2 cellular contexts compared by ENCODE assay signal in the genomic region with DNA sequence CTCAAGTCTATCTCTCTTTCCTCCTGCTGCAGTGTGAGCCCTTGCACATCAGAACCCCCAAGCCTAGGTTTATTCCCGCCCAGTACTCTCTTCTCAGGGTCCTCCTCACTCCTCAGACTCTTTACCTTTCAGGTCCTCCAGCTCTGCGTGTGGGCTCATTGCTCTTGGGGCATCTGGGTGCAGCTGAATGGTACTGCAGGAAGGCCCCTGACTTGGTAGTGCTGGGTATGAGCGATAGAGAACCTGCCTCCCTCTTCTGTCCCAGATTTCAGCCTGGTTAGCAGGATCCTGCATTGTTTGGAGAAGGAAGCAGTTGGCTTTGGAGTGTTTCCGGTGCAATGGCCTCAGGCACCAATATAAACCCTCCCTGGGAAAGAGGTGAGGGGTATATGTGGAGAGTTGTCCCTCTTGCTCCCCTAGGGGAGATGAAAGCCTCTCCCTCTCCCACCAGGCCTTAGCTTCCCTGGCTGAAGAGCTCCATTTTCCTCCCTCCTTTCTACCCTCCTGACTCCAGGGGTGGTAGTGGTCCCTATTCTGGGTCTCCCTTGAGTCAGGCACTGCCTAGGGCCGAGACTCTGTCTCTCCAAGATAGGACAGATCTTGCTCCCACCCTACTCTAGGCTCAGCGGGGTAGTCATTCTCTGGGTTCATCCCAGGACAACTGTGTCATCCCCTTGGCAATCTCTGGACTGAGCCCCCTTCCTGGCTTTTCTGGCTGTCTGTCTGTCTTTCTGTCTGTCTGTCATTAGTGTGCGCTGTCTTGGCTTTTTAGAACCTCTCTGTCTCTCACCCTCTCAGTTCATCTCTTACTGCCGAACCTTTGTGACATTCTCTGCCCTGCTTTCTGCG.
TF ChIP-seq lines count a peak whose summit lies in the region.

No MANE protein-coding gene starts in this region.

TF ChIP-seq in IMR-90, 13 proteins besides CTCF, POLR2A, EP300 and RAD21:
- no peak for TF ChIP-seq MXI1 (IDR thresholded peaks at IDR 0.05; ENCODE audit: borderline replicate concordance, low read depth, low read length)
- TF ChIP-seq BHLHE40 (IDR thresholded peaks at IDR 0.05; ENCODE audit: low read depth, low read length) = no peak
- no peak for TF ChIP-seq CHD1 (IDR thresholded peaks at IDR 0.05; ENCODE audit: low read depth, low read length)
- TF ChIP-seq FOS (IDR thresholded peaks at IDR 0.05; ENCODE audit: low read depth, low read length) = no peak
- no peak for TF ChIP-seq MAZ (IDR thresholded peaks at IDR 0.05; ENCODE audit: borderline replicate concordance, low read depth, low read length)
- no peak for TF ChIP-seq RFX5 (IDR thresholded peaks at IDR 0.05; ENCODE audit: low read depth, low read length)
- TF ChIP-seq, protein P1, sequence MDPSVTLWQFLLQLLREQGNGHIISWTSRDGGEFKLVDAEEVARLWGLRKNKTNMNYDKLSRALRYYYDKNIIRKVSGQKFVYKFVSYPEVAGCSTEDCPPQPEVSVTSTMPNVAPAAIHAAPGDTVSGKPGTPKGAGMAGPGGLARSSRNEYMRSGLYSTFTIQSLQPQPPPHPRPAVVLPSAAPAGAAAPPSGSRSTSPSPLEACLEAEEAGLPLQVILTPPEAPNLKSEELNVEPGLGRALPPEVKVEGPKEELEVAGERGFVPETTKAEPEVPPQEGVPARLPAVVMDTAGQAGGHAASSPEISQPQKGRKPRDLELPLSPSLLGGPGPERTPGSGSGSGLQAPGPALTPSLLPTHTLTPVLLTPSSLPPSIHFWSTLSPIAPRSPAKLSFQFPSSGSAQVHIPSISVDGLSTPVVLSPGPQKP (IDR thresholded peaks at IDR 0.05; ENCODE audit: borderline replicate concordance, low read depth, low read length) = no peak
- no peak for TF ChIP-seq NFE2L2 (IDR thresholded peaks at IDR 0.05; ENCODE audit: low read depth, low read length)
- no peak for TF ChIP-seq CEBPB (IDR thresholded peaks at IDR 0.05; ENCODE audit: low read depth, low read length)
- TF ChIP-seq, protein P2, sequence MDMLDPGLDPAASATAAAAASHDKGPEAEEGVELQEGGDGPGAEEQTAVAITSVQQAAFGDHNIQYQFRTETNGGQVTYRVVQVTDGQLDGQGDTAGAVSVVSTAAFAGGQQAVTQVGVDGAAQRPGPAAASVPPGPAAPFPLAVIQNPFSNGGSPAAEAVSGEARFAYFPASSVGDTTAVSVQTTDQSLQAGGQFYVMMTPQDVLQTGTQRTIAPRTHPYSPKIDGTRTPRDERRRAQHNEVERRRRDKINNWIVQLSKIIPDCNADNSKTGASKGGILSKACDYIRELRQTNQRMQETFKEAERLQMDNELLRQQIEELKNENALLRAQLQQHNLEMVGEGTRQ (IDR thresholded peaks at IDR 0.05; ENCODE audit: low read depth, low read length) = no peak
- TF ChIP-seq RCOR1 (IDR thresholded peaks at IDR 0.05; ENCODE audit: insufficient replicate concordance, low read length) = no peak

TF ChIP-seq in endothelial cell of umbilical vein, 7 proteins besides CTCF, POLR2A, EP300 and RAD21:
- TF ChIP-seq POLR2AphosphoS5 (IDR thresholded peaks at IDR 0.05; ENCODE audit: insufficient read depth, low read depth, low read length) = peak; percentile 32
- TF ChIP-seq FOS (IDR thresholded peaks at IDR 0.05; ENCODE audit: borderline replicate concordance, insufficient read depth, low read length) = no peak
- TF ChIP-seq, protein P3, sequence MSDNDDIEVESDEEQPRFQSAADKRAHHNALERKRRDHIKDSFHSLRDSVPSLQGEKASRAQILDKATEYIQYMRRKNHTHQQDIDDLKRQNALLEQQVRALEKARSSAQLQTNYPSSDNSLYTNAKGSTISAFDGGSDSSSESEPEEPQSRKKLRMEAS (IDR thresholded peaks at IDR 0.05; ENCODE audit: insufficient read depth, insufficient read length) = no peak
- peak; percentile 36 for TF ChIP-seq EZH2 (IDR thresholded peaks at IDR 0.05; ENCODE audit: borderline replicate concordance, low read depth, low read length, severe bottlenecking)
TF ChIP-seq in endothelial cell of umbilical vein: peak in this region for 2.
